In genomic region chr11:33948494-33948893, GRCh38 we compare ENCODE assay signal across 22 cellular contexts. TPM values are rescaled to one million over a fixed set of nuclear protein-coding genes. Genes with fewer than 3 reads are reported as not detected.
DNase-seq lines count a peak whose midpoint lies in the region; ATAC-seq, FAIRE-seq and TF ChIP-seq lines count a peak whose summit lies in the region.
"Had no signal": no experiment of that assay in that cellular context is flagged by ENCODE, and none has a peak within 500 bp of the region (broad histone marks: within the 10 kb centered on the region; RNA-seq: fewer than 3 reads in every experiment).

No MANE protein-coding gene starts in this region.

- H3K36me3 ChIP-seq in GM23338 (ENCODE audit: insufficient read depth) (no peaks in the 10 kb centered on the region), GM12878 (ENCODE audit: control insufficient read depth in 2 of 2, insufficient read depth in 2 of 2, low read length in 1 of 2) (no peaks in the 10 kb centered on the region)
- H3K36me3 ChIP-seq: BLaER1 had no signal

- no peaks in the 10 kb centered on the region for H3F3A ChIP-seq in GM23338 (replicated peaks; ENCODE audit: low read depth)

- peaks cover 2% of the 10 kb centered on the region for H3K27me3 Mint-ChIP-seq in GM23338 (ENCODE audit: insufficient read depth, low read depth, poor library complexity)
- peaks cover 7% of the 10 kb centered on the region for H3K27me3 Mint-ChIP-seq in activated naive CD4-positive, alpha-beta T cell treated with anti-CD3 and anti-CD28 coated beads, Interleukin-2, amount 10 ng/mL, durations not matched to agents 7 days and 5 days
- H3K27me3 Mint-ChIP-seq: B cell had no signal

- SMC1A ChIA-PET in GM12878 (lab: Charles Lee; ENCODE audit: uncharacterized antibody, unreplicated experiment), result no interaction called here

- H3K9me3 Mint-ChIP-seq in GM23338, result no peaks in the 10 kb centered on the region
- no peaks in the 10 kb centered on the region for H3K9me3 Mint-ChIP-seq in activated naive CD4-positive, alpha-beta T cell treated with anti-CD3 and anti-CD28 coated beads, Interleukin-2, amount 10 ng/mL, durations not matched to agents 7 days and 5 days
- H3K9me3 Mint-ChIP-seq: CD4-positive, CD25-positive, alpha-beta regulatory T cell; CD8-positive, alpha-beta T cell had no signal

- H3K4me3 Mint-ChIP-seq in GM23338, result no peak overlapping the region
- H3K4me3 Mint-ChIP-seq in activated naive CD4-positive, alpha-beta T cell treated with anti-CD3 and anti-CD28 coated beads, Interleukin-2, amount 10 ng/mL, durations not matched to agents 7 days and 5 days, result no peak overlapping the region
- H3K4me3 Mint-ChIP-seq: B cell; CD4-positive, CD25-positive, alpha-beta regulatory T cell; CD8-positive, alpha-beta T cell had no signal

- peaks cover 3% of the 10 kb centered on the region; the same call in 2 of the 3 replicates for H3K4me1 Mint-ChIP-seq in GM23338
- no peaks in the 10 kb centered on the region for H3K4me1 Mint-ChIP-seq in activated naive CD4-positive, alpha-beta T cell treated with anti-CD3 and anti-CD28 coated beads, Interleukin-2, amount 10 ng/mL, durations not matched to agents 7 days and 5 days
- H3K4me1 Mint-ChIP-seq: CD4-positive, CD25-positive, alpha-beta regulatory T cell had no signal

- H3K27me3 ChIP-seq in GM23338 (ENCODE audit: insufficient read depth) (no peaks in the 10 kb centered on the region), GM12878 (replicated peaks in 1 of 2; ENCODE audit: control insufficient read depth in 2 of 2, insufficient read depth in 2 of 2, low read length in 1 of 2) (no peaks in the 10 kb centered on the region)
- H3K27me3 ChIP-seq: BLaER1 had no signal

- no peak for TF ChIP-seq EP300 in GM12878 (IDR thresholded peaks at IDR 0.05; ENCODE audit: borderline replicate concordance in 1 of 2, control insufficient read depth in 1 of 2, low read depth in 2 of 2, low read length in 2 of 2)

- no peak for FAIRE-seq in GM12878 (lab: Jason Lieb, UNC)
- FAIRE-seq: A204.1, H1 had no signal

- H3K36me3 Mint-ChIP-seq in GM23338 (ENCODE audit: low read depth), result no peaks in the 10 kb centered on the region
- no peaks in the 10 kb centered on the region for H3K36me3 Mint-ChIP-seq in activated naive CD4-positive, alpha-beta T cell treated with anti-CD3 and anti-CD28 coated beads, Interleukin-2, amount 10 ng/mL, durations not matched to agents 7 days and 5 days
- H3K36me3 Mint-ChIP-seq: CD4-positive, CD25-positive, alpha-beta regulatory T cell; CD8-positive, alpha-beta T cell had no signal

- no peak for TF ChIP-seq CTCF in GM23338 (conservative IDR thresholded peaks at IDR 0.05; ENCODE audit: low read depth in 2 of 2)
- TF ChIP-seq CTCF in GM12878 (IDR thresholded peaks at IDR 0.05 in 2 of 3, conservative IDR thresholded peaks at IDR 0.05 in 1 of 3; ENCODE audit: control insufficient read depth in 2 of 3, extremely low read depth in 1 of 3, insufficient read depth in 1 of 3, low read depth in 3 of 3, low read length in 3 of 3), result no peak

- DNase-seq in NCI-H1092 treated with DMSO at 0.1 percent for 48 hours (lab: John Stamatoyannopoulos, UW) (peak; percentile 37), NCI-H1092 (lab: John Stamatoyannopoulos, UW) (no peak), GM23338 (ENCODE audit: low spot score) (no peak), GM12878 (ENCODE audit: low read depth, low spot score) (no peak)
- no peak for DNase-seq in activated naive CD4-positive, alpha-beta T cell treated with anti-CD3 and anti-CD28 coated beads, Interleukin-2, amount 10 ng/mL, durations not matched to agents 7 days and 5 days
- DNase-seq in NK-92 treated with Interleukin-12 subunit alpha and Interleukin-12 subunit beta, amount 100 ng/mL, for 24 hours (lab: John Stamatoyannopoulos, UW), result no peak
- DNase-seq in stimulated activated CD4-positive, alpha-beta T cell treated with anti-CD3 and anti-CD28 coated beads, Interleukin-4, amount 100 ng/mL, for 1 hour, result no peak
- DNase-seq: Caco-2; CD4-positive, CD25-positive, alpha-beta regulatory T cell; CD8-positive, alpha-beta T cell; DMS153; DND-41; EL; GDM1; H7; HCEC 1CT had no signal

- CTCF ChIA-PET in GM12878 (lab: Yijun Ruan, JAX), result no interaction called here
- CTCF ChIA-PET in activated naive CD4-positive, alpha-beta T cell treated with anti-CD3 and anti-CD28 coated beads, Interleukin-2, amount 10 ng/mL, durations not matched to agents 7 days and 5 days (lab: Charles Lee), result no interaction called here

- H3K4me2 ChIP-seq in GM23338 (no peak overlapping the region), GM12878 (ENCODE audit: control insufficient read depth, insufficient read depth) (no peak overlapping the region)
- H3K4me2 ChIP-seq: BLaER1 had no signal

- H3K79me2 ChIP-seq in GM23338 (replicated peaks; ENCODE audit: insufficient read depth) (no peaks in the 10 kb centered on the region), GM12878 (ENCODE audit: control insufficient read depth, insufficient read depth, low read length) (no peaks in the 10 kb centered on the region)

- 67% methylated on average over 2 of the region's 2 CpGs for WGBS in GM12878 (ENCODE audit: insufficient coverage, insufficient replicate concordance, low lambda C conversion rate, missing lambda C conversion rate)

- H3K9ac ChIP-seq in GM12878 (ENCODE audit: control insufficient read depth, insufficient read depth, low read length), result no peak overlapping the region
- H3K9ac ChIP-seq: BLaER1 had no signal

- BruUV-seq in GM12878 (replicated peaks; lab: Mats Ljungman, UMichigan), result no TSS peak

- H3K4me1 ChIP-seq in GM23338 (ENCODE audit: insufficient read depth), result no peaks in the 10 kb centered on the region
- peaks cover 3% of the 10 kb centered on the region; the same call in 1 of the 2 replicates for H3K4me1 ChIP-seq in GM12878 (ENCODE audit: control insufficient read depth, insufficient read depth, low read length)
- H3K4me1 ChIP-seq: BLaER1, Caco-2 had no signal

- H3K27ac ChIP-seq in GM23338 (ENCODE audit: low read depth), result no peak overlapping the region
- no peak overlapping the region for H3K27ac ChIP-seq in GM12878 (ENCODE audit: control insufficient read depth, insufficient read depth)
- H3K27ac ChIP-seq: 22Rv1, BLaER1, C4-2B had no signal

- intact Hi-C loops in GM12878 (cut with micrococcal nuclease; ENCODE audit: unreplicated experiment), result no loop called here

- in situ Hi-C loops in GM12878 (cut with MboI), result no loop called here

- no peaks in the 10 kb centered on the region for H3K9me3 ChIP-seq in GM12878 (replicated peaks; ENCODE audit: control insufficient read depth, insufficient read depth, low read length)
- H3K9me3 ChIP-seq: BLaER1, Caco-2 had no signal

- RAD21 ChIA-PET in GM12878 (lab: Charles Lee; ENCODE audit: unreplicated experiment), result no interaction called here

- TF ChIP-seq POLR2A in GM12878 (IDR thresholded peaks at IDR 0.05; ENCODE audit: low read depth, low read length), result no peak

- H4K20me1 ChIP-seq in GM23338 (replicated peaks; ENCODE audit: insufficient read depth) (no peaks in the 10 kb centered on the region), GM12878 (ENCODE audit: control insufficient read depth, insufficient read depth) (no peaks in the 10 kb centered on the region)
- H4K20me1 ChIP-seq: BLaER1 had no signal

- no peak for TF ChIP-seq RAD21 in GM12878 (IDR thresholded peaks at IDR 0.05; ENCODE audit: insufficient read depth, low read depth, low read length)

- H3K4me3 ChIP-seq in GM23338 (no peak overlapping the region), GM12878 (no peak overlapping the region)
- H3K4me3 ChIP-seq: BLaER1 had no signal

- H2AFZ ChIP-seq in GM23338 (0 out of 2 replicates have a peak overlapping the region, but pooled peaks have one; percentile 85), GM12878 (ENCODE audit: control insufficient read depth, low read depth, low read length) (no peak overlapping the region)

- no peak for ATAC-seq in GM23338
- no peak for ATAC-seq in GM12878
- ATAC-seq: CD8-positive, alpha-beta T cell had no signal

- no peaks in the 10 kb centered on the region for H3K9me2 ChIP-seq in GM23338 (ENCODE audit: insufficient read depth)

- POLR2A ChIA-PET in GM12878 (lab: Charles Lee), result no interaction called here

- H3K27ac Mint-ChIP-seq in GM23338, result no peak overlapping the region
- no peak overlapping the region for H3K27ac Mint-ChIP-seq in activated naive CD4-positive, alpha-beta T cell treated with anti-CD3 and anti-CD28 coated beads, Interleukin-2, amount 10 ng/mL, durations not matched to agents 7 days and 5 days
- H3K27ac Mint-ChIP-seq: B cell; CD4-positive, CD25-positive, alpha-beta regulatory T cell; CD8-positive, alpha-beta T cell had no signal

TF ChIP-seq in GM23338, 12 proteins besides CTCF, POLR2A, EP300 and RAD21 (continues in another document):
- no peak for TF ChIP-seq ZNF331 (CRISPR knock-in tag; IDR thresholded peaks at IDR 0.05; ENCODE audit: low read depth)

TF ChIP-seq in GM12878, 131 proteins besides CTCF, POLR2A, EP300 and RAD21:
- no peak for TF ChIP-seq LARP7 (IDR thresholded peaks at IDR 0.05)
- TF ChIP-seq ZNF24 (IDR thresholded peaks at IDR 0.05), result peak; percentile 86

RNA-seq across cellular contexts. Expression of gene LMO2, which starts 56.6 kb away (rescaled TPM):
- 3.1 and 3.9 TPM in 2 replicates for total RNA-seq in GM23338 (2014; rRNA removed; shearing (Covaris generic))
- polyA plus RNA-seq in GM23338 (2016; fragmentation: Nextera tagmentation; extraction: Ambion mirVana) (1.4 and 2.7 TPM in 2 replicates), GM12878 (2011; rRNA removed) (1.1 TPM in 2 replicates), GM12878 (2014; fragmentation: Illumina TruSeq; extraction: Trizol) (1.4 and 1.9 TPM in 2 replicates), GM12878 (2014; fragmentation: Nextera tagmentation; extraction: Ambion mirVana) (under 1 TPM; 0.29 to 0.47 TPM), GM12878 (2014; rRNA removed) (1.7 TPM in 2 replicates), GM12878 (2016; fragmentation: Nextera tagmentation; extraction: Ambion mirVana) (under 1 TPM in 1 of 2 experiments, not detected in 1; 0.37 TPM)
- not detected in 2 replicates for total RNA-seq in GM12878 (2013; cell fraction: nucleolus; rRNA removed)
- total RNA-seq in GM12878 (2014; rRNA removed) (0.98 and 1.7 TPM in 2 replicates), GM12878 (2014; rRNA removed; fragmentation: Illumina TruSeq; extraction: Trizol) (1.0 and 1.2 TPM in 2 replicates), GM12878 (2021) (0.98 and 1.7 TPM in 2 replicates)
- polyA plus RNA-seq in GM12878 (2011; ENCODE audit: low read depth), result 4.0 TPM
- 0.42 and 0.53 TPM in 2 replicates for polyA plus RNA-seq in GM12878 (2011; cell fraction: cytosol; rRNA removed)
- polyA plus RNA-seq in GM12878 (2011; cell fraction: nucleus; rRNA removed), result 0.24 and 0.25 TPM in 2 replicates
- polyA plus RNA-seq in GM12878 (2012), result 4.1 and 7.5 TPM in 2 replicates
- 0.37 and 0.88 TPM in 2 replicates for polyA minus RNA-seq in GM12878 (2011; rRNA and poly(A)+ RNA removed)
- polyA minus RNA-seq in GM12878 (2011; cell fraction: cytosol; rRNA and poly(A)+ RNA removed), result not detected in 2 replicates
- 0.12 and 0.48 TPM in 2 replicates for polyA minus RNA-seq in GM12878 (2011; cell fraction: nucleus; rRNA and poly(A)+ RNA removed)
- total RNA-seq: CD8-positive, alpha-beta T cell had no signal
